ENCODE assay signal across 12 cellular contexts in the genomic region with DNA sequence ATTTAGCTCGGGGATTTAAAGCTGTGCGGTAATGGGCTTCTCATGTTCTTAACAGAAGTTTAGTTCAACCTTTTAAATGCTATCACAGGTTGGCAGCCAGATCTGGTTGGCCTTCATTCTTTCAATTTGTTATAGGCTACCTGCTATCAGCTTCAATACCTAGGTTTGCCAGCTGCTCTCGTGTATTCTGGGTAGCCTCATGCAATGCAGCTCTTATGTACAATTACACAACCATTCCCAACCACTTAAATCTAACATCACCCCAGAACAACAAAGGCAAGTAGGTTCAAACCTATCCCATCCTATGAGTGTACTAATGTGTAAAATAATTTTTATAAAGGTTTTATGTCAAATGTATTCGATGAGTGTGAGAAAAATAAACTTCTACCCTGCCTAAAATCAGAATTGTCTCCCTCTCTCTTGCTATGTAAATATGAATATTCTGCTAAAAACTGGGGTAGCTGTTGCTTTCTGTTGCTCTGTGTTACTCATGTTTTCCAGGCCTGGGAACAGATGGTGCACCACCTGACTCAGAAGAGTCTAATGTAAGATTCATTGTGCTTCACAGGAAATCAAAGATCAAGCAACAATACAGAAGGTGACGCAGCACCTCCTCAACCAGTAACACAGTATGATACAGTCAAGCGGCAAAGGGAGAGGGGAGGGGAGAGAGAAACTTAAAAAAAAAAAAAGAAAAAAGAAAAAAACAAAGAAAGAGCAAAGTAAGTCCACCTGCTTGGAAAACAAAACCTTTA.
A peak's percentile ranks its signal among the peaks of the same experiment; 100 is the strongest.
DNase-seq lines count a peak whose midpoint lies in the region; ATAC-seq and TF ChIP-seq lines count a peak whose summit lies in the region.
"Had no signal": no experiment of that assay in that cellular context is flagged by ENCODE, and none has a peak within 500 bp of the region (broad histone marks: within the 10 kb centered on the region; RNA-seq: fewer than 3 reads in every experiment).

No MANE protein-coding gene starts in this region.

- DNase-seq in NCI-H1105 treated with DMSO at 0.1 percent for 48 hours (lab: John Stamatoyannopoulos, UW) (peak; percentile 11), NCI-H1105 (lab: John Stamatoyannopoulos, UW) (no peak), NCI-H2107 (lab: John Stamatoyannopoulos, UW) (peak; percentile 17), neural crest cell (ENCODE audit: low read depth, low spot score) (no peak), NCI-H1417 treated with DMSO at 0.1 percent for 48 hours (lab: John Stamatoyannopoulos, UW) (no peak), NCI-H526 treated with DMSO at 0.1 percent for 48 hours (lab: John Stamatoyannopoulos, UW) (no peak)
- no peak for DNase-seq in central memory CD8-positive, alpha-beta T cell (ENCODE audit: low spot score in 2 of 2)
- DNase-seq in stimulated activated naive CD4-positive, alpha-beta T cell (lab: John Stamatoyannopoulos, UW), result no peak
- DNase-seq: gastrocnemius medialis had no signal

- H3K9me3 Mint-ChIP-seq in central memory CD8-positive, alpha-beta T cell, result no peaks in the 10 kb centered on the region
- H3K9me3 Mint-ChIP-seq in neural crest cell, result peaks cover 17% of the 10 kb centered on the region

- no peaks in the 10 kb centered on the region for H3K27me3 Mint-ChIP-seq in central memory CD8-positive, alpha-beta T cell
- no peaks in the 10 kb centered on the region for H3K27me3 Mint-ChIP-seq in neural crest cell (ENCODE audit: low read depth)

- H3K27ac Mint-ChIP-seq in central memory CD8-positive, alpha-beta T cell (ENCODE audit: low read depth), result no peak overlapping the region
- peak overlapping the region; percentile 37 for H3K27ac Mint-ChIP-seq in neural crest cell (ENCODE audit: unreplicated experiment)
- H3K27ac Mint-ChIP-seq: activated T-helper 1 cell treated with anti-CD3 and anti-CD28 coated beads, Interleukin-12 subunit alpha, Interleukin-12 subunit beta, Interleukin-2, Interleukin-4 antibody, amounts not matched to agents 30 ng/mL and 10 ng/mL and 1 ng/mL, durations not matched to agents 14 hours and 24 hours and 36 hours had no signal

- H3K4me3 Mint-ChIP-seq in central memory CD8-positive, alpha-beta T cell, result no peak overlapping the region
- H3K4me3 Mint-ChIP-seq in neural crest cell, result no peak overlapping the region
- H3K4me3 Mint-ChIP-seq: activated T-helper 1 cell treated with anti-CD3 and anti-CD28 coated beads, Interleukin-12 subunit alpha, Interleukin-12 subunit beta, Interleukin-2, Interleukin-4 antibody, amounts not matched to agents 30 ng/mL and 10 ng/mL and 1 ng/mL, durations not matched to agents 14 hours and 24 hours and 36 hours had no signal

- H3K36me3 Mint-ChIP-seq in central memory CD8-positive, alpha-beta T cell (ENCODE audit: insufficient read depth), result no peaks in the 10 kb centered on the region
- H3K36me3 Mint-ChIP-seq in neural crest cell (ENCODE audit: low read depth), result peaks cover 17% of the 10 kb centered on the region

- no peak for TF ChIP-seq CTCF in neural crest cell (conservative IDR thresholded peaks at IDR 0.05)

- ATAC-seq in central memory CD8-positive, alpha-beta T cell (replicated peaks; ENCODE audit: extremely low read depth, poor library complexity, severe bottlenecking), result peak; percentile 70
- ATAC-seq: gastrocnemius medialis, GM12878, Right ventricle myocardium inferior had no signal

- H3K4me1 Mint-ChIP-seq in central memory CD8-positive, alpha-beta T cell, result peaks cover 5% of the 10 kb centered on the region
- peaks cover 17% of the 10 kb centered on the region for H3K4me1 Mint-ChIP-seq in neural crest cell

Comparison
In these comparisons a context has a peak if more than half of its experiments do, and no peak if none do; other contexts are left out.
1. DNase-seq: peak in NCI-H1105 treated with DMSO at 0.1 percent for 48 hours (single experiment) and NCI-H2107 (single experiment); none in NCI-H1105 (single experiment), central memory CD8-positive, alpha-beta T cell (0 of 2), neural crest cell (single experiment), stimulated activated naive CD4-positive, alpha-beta T cell (0 of 6), NCI-H1417 treated with DMSO at 0.1 percent for 48 hours (single experiment) and NCI-H526 treated with DMSO at 0.1 percent for 48 hours (single experiment).